In the genomic region with DNA sequence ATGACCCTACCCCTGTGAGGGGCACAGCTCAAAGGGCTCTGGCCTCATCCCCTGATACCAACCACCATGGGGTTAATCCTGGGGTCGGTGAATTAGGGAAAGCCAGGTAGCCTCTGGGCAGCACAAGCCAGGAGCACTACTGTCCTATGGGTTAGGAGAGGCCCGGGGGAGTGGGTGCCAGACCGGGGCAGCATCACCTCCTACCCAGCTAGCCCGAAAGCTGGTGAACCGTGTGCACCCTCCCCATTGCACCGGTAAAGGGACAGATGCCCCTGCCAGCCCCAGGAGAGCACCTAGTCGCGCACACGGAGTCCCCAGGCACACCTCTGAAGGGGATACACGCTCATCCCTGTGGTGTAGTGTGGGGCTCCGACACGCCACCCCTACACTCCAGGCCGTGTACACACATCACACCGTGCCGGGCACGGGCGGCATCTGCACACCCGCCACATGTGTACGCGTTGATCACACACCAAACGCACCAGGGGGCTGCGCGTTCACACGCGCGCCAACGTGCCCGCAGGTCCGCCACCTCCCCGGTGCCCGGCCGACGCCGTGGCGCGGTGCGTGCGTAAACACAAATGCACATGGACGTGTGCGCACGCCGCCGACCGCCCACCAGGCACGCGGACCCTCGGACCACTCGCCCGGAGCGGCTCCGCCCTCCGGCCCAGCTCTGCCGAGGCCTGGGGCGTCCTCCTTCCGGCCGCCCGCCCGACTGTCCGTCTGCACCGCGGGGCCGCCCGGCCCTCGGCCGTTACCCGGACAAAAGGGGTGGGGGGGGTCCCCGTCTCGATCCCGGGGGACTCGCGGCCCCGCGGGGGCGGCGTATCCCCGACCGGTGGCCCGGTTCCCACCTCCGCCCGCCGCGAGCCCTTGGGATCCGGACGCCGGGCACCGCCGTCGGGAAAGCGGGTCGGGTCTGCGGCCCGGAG, we compare ENCODE assay signal across 1 cellular context.
TF ChIP-seq lines count a peak whose summit lies in the region.

No MANE protein-coding gene starts in this region.

TF ChIP-seq in HepG2, 621 proteins besides CTCF, POLR2A, EP300 and RAD21 (continued from another document and continues in another):
- TF ChIP-seq, protein P1, sequence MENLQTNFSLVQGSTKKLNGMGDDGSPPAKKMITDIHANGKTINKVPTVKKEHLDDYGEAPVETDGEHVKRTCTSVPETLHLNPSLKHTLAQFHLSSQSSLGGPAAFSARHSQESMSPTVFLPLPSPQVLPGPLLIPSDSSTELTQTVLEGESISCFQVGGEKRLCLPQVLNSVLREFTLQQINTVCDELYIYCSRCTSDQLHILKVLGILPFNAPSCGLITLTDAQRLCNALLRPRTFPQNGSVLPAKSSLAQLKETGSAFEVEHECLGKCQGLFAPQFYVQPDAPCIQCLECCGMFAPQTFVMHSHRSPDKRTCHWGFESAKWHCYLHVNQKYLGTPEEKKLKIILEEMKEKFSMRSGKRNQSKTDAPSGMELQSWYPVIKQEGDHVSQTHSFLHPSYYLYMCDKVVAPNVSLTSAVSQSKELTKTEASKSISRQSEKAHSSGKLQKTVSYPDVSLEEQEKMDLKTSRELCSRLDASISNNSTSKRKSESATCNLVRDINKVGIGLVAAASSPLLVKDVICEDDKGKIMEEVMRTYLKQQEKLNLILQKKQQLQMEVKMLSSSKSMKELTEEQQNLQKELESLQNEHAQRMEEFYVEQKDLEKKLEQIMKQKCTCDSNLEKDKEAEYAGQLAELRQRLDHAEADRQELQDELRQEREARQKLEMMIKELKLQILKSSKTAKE (CRISPR knock-in tag; IDR thresholded peaks at IDR 0.05; ENCODE audit: borderline replicate concordance): peak; percentile 47; the same call in 1 of the 2 replicates
- TF ChIP-seq ZNF589 (CRISPR knock-in tag; conservative IDR thresholded peaks at IDR 0.05): no peak
- no peak for TF ChIP-seq KDM1A (CRISPR knock-in tag; IDR thresholded peaks at IDR 0.05)
- peak; percentile 83 for TF ChIP-seq ZNF546 (CRISPR knock-in tag; conservative IDR thresholded peaks at IDR 0.05)
- TF ChIP-seq MED13 (CRISPR knock-in tag; IDR thresholded peaks at IDR 0.05): no peak
- no peak; the same call in 1 of the 2 replicates for TF ChIP-seq ZNF607 (CRISPR knock-in tag; IDR thresholded peaks at IDR 0.05; ENCODE audit: borderline replicate concordance)
- no peak; the same call in 1 of the 2 replicates for TF ChIP-seq ZNF468 (CRISPR knock-in tag; IDR thresholded peaks at IDR 0.05)
- TF ChIP-seq, protein P2, sequence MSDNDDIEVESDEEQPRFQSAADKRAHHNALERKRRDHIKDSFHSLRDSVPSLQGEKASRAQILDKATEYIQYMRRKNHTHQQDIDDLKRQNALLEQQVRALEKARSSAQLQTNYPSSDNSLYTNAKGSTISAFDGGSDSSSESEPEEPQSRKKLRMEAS (IDR thresholded peaks at IDR 0.05): peak; percentile 91
- peak; percentile 61 for TF ChIP-seq HDAC1 (CRISPR knock-in tag; IDR thresholded peaks at IDR 0.05)
- TF ChIP-seq KLF6 (CRISPR knock-in tag; IDR thresholded peaks at IDR 0.05): peak; percentile 10; the same call in 1 of the 2 replicates
- TF ChIP-seq CC2D1A (CRISPR knock-in tag; IDR thresholded peaks at IDR 0.05): no peak
- TF ChIP-seq, protein P3, sequence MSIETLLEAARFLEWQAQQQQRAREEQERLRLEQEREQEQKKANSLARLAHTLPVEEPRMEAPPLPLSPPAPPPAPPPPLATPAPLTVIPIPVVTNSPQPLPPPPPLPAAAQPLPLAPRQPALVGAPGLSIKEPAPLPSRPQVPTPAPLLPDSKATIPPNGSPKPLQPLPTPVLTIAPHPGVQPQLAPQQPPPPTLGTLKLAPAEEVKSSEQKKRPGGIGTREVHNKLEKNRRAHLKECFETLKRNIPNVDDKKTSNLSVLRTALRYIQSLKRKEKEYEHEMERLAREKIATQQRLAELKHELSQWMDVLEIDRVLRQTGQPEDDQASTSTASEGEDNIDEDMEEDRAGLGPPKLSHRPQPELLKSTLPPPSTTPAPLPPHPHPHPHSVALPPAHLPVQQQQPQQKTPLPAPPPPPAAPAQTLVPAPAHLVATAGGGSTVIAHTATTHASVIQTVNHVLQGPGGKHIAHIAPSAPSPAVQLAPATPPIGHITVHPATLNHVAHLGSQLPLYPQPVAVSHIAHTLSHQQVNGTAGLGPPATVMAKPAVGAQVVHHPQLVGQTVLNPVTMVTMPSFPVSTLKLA (IDR thresholded peaks at IDR 0.05): peak; percentile 80
- no peak for TF ChIP-seq ZSCAN21 (CRISPR knock-in tag; IDR thresholded peaks at IDR 0.05; ENCODE audit: borderline replicate concordance)
- no peak for TF ChIP-seq EED (CRISPR knock-in tag; IDR thresholded peaks at IDR 0.05)
- TF ChIP-seq SRSF1 (optimal IDR thresholded peaks at IDR 0.05; ENCODE audit: low read depth, low read length): peak; percentile 3
- TF ChIP-seq, protein P4, sequence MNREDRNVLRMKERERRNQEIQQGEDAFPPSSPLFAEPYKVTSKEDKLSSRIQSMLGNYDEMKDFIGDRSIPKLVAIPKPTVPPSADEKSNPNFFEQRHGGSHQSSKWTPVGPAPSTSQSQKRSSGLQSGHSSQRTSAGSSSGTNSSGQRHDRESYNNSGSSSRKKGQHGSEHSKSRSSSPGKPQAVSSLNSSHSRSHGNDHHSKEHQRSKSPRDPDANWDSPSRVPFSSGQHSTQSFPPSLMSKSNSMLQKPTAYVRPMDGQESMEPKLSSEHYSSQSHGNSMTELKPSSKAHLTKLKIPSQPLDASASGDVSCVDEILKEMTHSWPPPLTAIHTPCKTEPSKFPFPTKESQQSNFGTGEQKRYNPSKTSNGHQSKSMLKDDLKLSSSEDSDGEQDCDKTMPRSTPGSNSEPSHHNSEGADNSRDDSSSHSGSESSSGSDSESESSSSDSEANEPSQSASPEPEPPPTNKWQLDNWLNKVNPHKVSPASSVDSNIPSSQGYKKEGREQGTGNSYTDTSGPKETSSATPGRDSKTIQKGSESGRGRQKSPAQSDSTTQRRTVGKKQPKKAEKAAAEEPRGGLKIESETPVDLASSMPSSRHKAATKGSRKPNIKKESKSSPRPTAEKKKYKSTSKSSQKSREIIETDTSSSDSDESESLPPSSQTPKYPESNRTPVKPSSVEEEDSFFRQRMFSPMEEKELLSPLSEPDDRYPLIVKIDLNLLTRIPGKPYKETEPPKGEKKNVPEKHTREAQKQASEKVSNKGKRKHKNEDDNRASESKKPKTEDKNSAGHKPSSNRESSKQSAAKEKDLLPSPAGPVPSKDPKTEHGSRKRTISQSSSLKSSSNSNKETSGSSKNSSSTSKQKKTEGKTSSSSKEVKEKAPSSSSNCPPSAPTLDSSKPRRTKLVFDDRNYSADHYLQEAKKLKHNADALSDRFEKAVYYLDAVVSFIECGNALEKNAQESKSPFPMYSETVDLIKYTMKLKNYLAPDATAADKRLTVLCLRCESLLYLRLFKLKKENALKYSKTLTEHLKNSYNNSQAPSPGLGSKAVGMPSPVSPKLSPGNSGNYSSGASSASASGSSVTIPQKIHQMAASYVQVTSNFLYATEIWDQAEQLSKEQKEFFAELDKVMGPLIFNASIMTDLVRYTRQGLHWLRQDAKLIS (CRISPR knock-in tag; IDR thresholded peaks at IDR 0.05): 0 out of 2 replicates have a peak, but pooled peaks have one; percentile 1
- TF ChIP-seq, protein P5, sequence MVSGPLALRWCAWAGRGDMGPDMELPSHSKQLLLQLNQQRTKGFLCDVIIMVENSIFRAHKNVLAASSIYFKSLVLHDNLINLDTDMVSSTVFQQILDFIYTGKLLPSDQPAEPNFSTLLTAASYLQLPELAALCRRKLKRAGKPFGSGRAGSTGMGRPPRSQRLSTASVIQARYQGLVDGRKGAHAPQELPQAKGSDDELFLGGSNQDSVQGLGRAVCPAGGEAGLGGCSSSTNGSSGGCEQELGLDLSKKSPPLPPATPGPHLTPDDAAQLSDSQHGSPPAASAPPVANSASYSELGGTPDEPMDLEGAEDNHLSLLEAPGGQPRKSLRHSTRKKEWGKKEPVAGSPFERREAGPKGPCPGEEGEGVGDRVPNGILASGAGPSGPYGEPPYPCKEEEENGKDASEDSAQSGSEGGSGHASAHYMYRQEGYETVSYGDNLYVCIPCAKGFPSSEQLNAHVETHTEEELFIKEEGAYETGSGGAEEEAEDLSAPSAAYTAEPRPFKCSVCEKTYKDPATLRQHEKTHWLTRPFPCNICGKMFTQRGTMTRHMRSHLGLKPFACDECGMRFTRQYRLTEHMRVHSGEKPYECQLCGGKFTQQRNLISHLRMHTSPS (CRISPR knock-in tag; IDR thresholded peaks at IDR 0.05; ENCODE audit: low read depth): peak; percentile 60; the same call in 1 of the 2 replicates
- TF ChIP-seq ZMYM3 (CRISPR knock-in tag; IDR thresholded peaks at IDR 0.05): 0 out of 2 replicates have a peak, but pooled peaks have one; percentile 18
- TF ChIP-seq ZNF260 (CRISPR knock-in tag; IDR thresholded peaks at IDR 0.05; ENCODE audit: borderline replicate concordance, low read depth): no peak
- 0 out of 2 replicates have a peak, but pooled peaks have one; percentile 74 for TF ChIP-seq NFIB (CRISPR knock-in tag; IDR thresholded peaks at IDR 0.05; ENCODE audit: borderline replicate concordance)
- TF ChIP-seq ZNF891 (CRISPR knock-in tag; IDR thresholded peaks at IDR 0.05): peak; percentile 35; the same call in 1 of the 2 replicates
- TF ChIP-seq, protein P6, sequence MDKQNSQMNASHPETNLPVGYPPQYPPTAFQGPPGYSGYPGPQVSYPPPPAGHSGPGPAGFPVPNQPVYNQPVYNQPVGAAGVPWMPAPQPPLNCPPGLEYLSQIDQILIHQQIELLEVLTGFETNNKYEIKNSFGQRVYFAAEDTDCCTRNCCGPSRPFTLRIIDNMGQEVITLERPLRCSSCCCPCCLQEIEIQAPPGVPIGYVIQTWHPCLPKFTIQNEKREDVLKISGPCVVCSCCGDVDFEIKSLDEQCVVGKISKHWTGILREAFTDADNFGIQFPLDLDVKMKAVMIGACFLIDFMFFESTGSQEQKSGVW (CRISPR knock-in tag; IDR thresholded peaks at IDR 0.05; ENCODE audit: borderline replicate concordance): no peak
- TF ChIP-seq, protein P7, sequence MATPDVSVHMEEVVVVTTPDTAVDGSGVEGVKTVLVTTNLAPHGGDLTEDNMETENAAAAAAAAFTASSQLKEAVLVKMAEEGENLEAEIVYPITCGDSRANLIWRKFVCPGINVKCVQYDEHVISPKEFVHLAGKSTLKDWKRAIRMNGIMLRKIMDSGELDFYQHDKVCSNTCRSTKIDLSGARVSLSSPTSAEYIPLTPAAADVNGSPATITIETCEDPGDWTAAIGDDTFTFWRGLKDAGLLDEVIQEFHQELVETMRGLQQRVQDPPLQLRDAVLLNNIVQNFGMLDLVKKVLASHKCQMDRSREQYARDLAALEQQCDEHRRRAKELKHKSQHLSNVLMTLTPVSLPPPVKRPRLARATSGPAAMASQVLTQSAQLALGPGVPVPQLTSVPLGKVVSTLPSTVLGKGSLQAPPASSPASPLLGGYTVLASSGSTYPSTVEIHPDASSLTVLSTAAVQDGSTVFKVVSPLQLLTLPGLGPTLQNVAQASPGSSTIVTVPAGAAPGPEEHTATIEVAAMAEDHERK (CRISPR knock-in tag; IDR thresholded peaks at IDR 0.05; ENCODE audit: low read depth): peak; percentile 62; the same call in 1 of the 2 replicates
- TF ChIP-seq PHB2 (IDR thresholded peaks at IDR 0.05; ENCODE audit: partially characterized antibody): no peak
- peak; percentile 66; the same call in 1 of the 2 replicates for TF ChIP-seq SIN3A (IDR thresholded peaks at IDR 0.05; ENCODE audit: borderline replicate concordance, low read depth, low read length)
- TF ChIP-seq, protein P8, sequence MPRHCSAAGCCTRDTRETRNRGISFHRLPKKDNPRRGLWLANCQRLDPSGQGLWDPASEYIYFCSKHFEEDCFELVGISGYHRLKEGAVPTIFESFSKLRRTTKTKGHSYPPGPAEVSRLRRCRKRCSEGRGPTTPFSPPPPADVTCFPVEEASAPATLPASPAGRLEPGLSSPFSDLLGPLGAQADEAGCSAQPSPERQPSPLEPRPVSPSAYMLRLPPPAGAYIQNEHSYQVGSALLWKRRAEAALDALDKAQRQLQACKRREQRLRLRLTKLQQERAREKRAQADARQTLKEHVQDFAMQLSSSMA (CRISPR knock-in tag; IDR thresholded peaks at IDR 0.05): no peak
- TF ChIP-seq KLF13 (CRISPR knock-in tag; IDR thresholded peaks at IDR 0.05): peak; percentile 61; the same call in 1 of the 2 replicates
- TF ChIP-seq, protein P9, sequence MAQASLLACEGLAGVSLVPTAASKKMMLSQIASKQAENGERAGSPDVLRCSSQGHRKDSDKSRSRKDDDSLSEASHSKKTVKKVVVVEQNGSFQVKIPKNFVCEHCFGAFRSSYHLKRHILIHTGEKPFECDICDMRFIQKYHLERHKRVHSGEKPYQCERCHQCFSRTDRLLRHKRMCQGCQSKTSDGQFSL (CRISPR knock-in tag; IDR thresholded peaks at IDR 0.05): peak; percentile 37; the same call in 1 of the 2 replicates
- no peak for TF ChIP-seq NAIF1 (CRISPR knock-in tag; IDR thresholded peaks at IDR 0.05; ENCODE audit: borderline replicate concordance)
- peak; percentile 42; the same call in 1 of the 2 replicates for TF ChIP-seq SP5 (CRISPR knock-in tag; IDR thresholded peaks at IDR 0.05; ENCODE audit: borderline replicate concordance, low read depth)
- 0 out of 2 replicates have a peak, but pooled peaks have one; percentile 29 for TF ChIP-seq GFI1 (CRISPR knock-in tag; IDR thresholded peaks at IDR 0.05; ENCODE audit: borderline replicate concordance)
- TF ChIP-seq FOXA3 (CRISPR knock-in tag; IDR thresholded peaks at IDR 0.05): peak; percentile 32; the same call in 1 of the 2 replicates
- peak; percentile 14; the same call in 1 of the 2 replicates for TF ChIP-seq ETV5 (CRISPR knock-in tag; IDR thresholded peaks at IDR 0.05; ENCODE audit: borderline replicate concordance)
- TF ChIP-seq, protein P10, sequence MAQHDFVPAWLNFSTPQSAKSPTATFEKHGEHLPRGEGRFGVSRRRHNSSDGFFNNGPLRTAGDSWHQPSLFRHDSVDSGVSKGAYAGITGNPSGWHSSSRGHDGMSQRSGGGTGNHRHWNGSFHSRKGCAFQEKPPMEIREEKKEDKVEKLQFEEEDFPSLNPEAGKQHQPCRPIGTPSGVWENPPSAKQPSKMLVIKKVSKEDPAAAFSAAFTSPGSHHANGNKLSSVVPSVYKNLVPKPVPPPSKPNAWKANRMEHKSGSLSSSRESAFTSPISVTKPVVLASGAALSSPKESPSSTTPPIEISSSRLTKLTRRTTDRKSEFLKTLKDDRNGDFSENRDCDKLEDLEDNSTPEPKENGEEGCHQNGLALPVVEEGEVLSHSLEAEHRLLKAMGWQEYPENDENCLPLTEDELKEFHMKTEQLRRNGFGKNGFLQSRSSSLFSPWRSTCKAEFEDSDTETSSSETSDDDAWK (CRISPR knock-in tag; IDR thresholded peaks at IDR 0.05): no peak
- no peak for TF ChIP-seq ZNF652 (CRISPR knock-in tag; IDR thresholded peaks at IDR 0.05; ENCODE audit: borderline replicate concordance, low read depth)
- TF ChIP-seq NR2C2 (CRISPR knock-in tag; IDR thresholded peaks at IDR 0.05; ENCODE audit: borderline replicate concordance): no peak
- no peak for TF ChIP-seq ZNF484 (CRISPR knock-in tag; IDR thresholded peaks at IDR 0.05; ENCODE audit: borderline replicate concordance, low read depth)
- TF ChIP-seq ZNF879 (CRISPR knock-in tag; IDR thresholded peaks at IDR 0.05): no peak; the same call in 1 of the 2 replicates
- no peak for TF ChIP-seq MED8 (CRISPR knock-in tag; IDR thresholded peaks at IDR 0.05; ENCODE audit: insufficient replicate concordance)
- TF ChIP-seq TP53 (CRISPR knock-in tag; conservative IDR thresholded peaks at IDR 0.05): no peak
- TF ChIP-seq, protein P11, sequence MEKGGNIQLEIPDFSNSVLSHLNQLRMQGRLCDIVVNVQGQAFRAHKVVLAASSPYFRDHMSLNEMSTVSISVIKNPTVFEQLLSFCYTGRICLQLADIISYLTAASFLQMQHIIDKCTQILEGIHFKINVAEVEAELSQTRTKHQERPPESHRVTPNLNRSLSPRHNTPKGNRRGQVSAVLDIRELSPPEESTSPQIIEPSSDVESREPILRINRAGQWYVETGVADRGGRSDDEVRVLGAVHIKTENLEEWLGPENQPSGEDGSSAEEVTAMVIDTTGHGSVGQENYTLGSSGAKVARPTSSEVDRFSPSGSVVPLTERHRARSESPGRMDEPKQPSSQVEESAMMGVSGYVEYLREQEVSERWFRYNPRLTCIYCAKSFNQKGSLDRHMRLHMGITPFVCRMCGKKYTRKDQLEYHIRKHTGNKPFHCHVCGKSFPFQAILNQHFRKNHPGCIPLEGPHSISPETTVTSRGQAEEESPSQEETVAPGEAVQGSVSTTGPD (CRISPR knock-in tag; IDR thresholded peaks at IDR 0.05): no peak
